11 cellular contexts compared by ENCODE assay signal in genomic region chr17:28758411-28759121, GRCh38. TPM values are rescaled to one million over a fixed set of nuclear protein-coding genes. Genes with fewer than 3 reads are reported as not detected.
"Had no signal": no experiment of that assay in that cellular context is flagged by ENCODE, and none has a peak within 500 bp of the region (broad histone marks: within the 10 kb centered on the region; RNA-seq: fewer than 3 reads in every experiment).

No MANE protein-coding gene starts in this region.

- H3K27me3 ChIP-seq: esophagus squamous epithelium had no signal

- H3K27ac Mint-ChIP-seq: natural killer cell treated with Interleukin-12 subunit alpha and Interleukin-12 subunit beta and Interleukin-15 and Interleukin-18, amount 100 ng/mL, for 72 hours had no signal

- H3K27ac ChIP-seq: esophagus squamous epithelium, skin epidermis had no signal

- H3K4me3 Mint-ChIP-seq: natural killer cell treated with Interleukin-12 subunit alpha and Interleukin-12 subunit beta and Interleukin-15 and Interleukin-18, amount 100 ng/mL, for 72 hours had no signal

- H3K4me3 ChIP-seq: esophagus squamous epithelium, skin epidermis had no signal

- DNase-seq: activated CD4-positive, alpha-beta T cell treated with anti-CD3 and anti-CD28 coated beads for 4 hours; activated CD8-positive, alpha-beta memory T cell treated with anti-CD3 and anti-CD28 coated beads for 24 hours; esophagus squamous epithelium; foreskin fibroblast; glutamatergic neuron; immature natural killer cell; mammary epithelial cell; T-helper 9 cell had no signal

- FAIRE-seq: astrocyte had no signal

- H3K9me3 ChIP-seq: esophagus squamous epithelium had no signal

- H3K27me3 Mint-ChIP-seq: natural killer cell treated with Interleukin-12 subunit alpha and Interleukin-12 subunit beta and Interleukin-15 and Interleukin-18, amount 100 ng/mL, for 72 hours had no signal

- H3K9me3 Mint-ChIP-seq: immature natural killer cell; natural killer cell treated with Interleukin-12 subunit alpha and Interleukin-12 subunit beta and Interleukin-15 and Interleukin-18, amount 100 ng/mL, for 72 hours had no signal

RNA-seq across cellular contexts. Expression of gene TLCD1, which starts 32.5 kb away (rescaled TPM):
- polyA plus RNA-seq: immature natural killer cell had no signal
